10 cellular contexts compared by ENCODE assay signal in the genomic region with DNA sequence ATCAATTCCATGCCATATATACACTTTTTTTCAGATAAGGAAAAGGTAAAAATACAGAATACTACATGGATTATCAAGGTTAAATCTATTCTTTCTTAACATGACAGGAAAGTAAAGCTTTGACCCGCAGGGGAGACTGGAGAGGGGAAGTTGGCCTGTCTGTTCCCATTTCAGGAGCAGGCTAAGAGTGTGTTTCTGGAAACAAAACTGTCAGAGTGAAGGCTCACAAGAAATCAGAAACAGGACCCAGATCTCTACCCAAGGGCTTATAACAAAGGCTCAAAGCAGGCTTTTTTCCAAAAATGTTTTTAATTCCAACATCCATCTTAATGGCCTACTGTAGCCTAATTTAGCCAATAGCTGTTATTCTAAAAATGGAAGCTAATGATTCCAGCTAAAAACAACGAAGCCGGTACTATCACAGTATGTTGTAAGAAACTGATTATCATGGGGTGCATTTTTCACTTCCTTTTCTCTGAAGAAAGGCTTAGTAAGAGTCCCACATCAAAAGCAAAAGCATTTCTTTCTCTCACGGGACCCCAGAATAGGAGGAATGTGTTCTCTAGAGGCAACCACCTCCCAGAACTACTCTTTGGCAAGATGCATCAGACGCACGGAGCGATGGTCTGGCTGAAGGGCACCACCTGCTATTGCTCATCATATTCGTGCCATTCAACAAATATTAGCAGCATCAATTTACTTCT. TPM values are rescaled to one million over a fixed set of nuclear protein-coding genes. Genes with fewer than 3 reads are reported as not detected.
DNase-seq lines count a peak whose midpoint lies in the region; ATAC-seq and TF ChIP-seq lines count a peak whose summit lies in the region.
"Had no signal": no experiment of that assay in that cellular context is flagged by ENCODE, and none has a peak within 500 bp of the region (broad histone marks: within the 10 kb centered on the region; RNA-seq: fewer than 3 reads in every experiment).

No MANE protein-coding gene starts in this region.

- H3K27me3 ChIP-seq in H9 (ENCODE audit: insufficient read depth, low read length), result no peaks in the 10 kb centered on the region

- H3K27me3 Mint-ChIP-seq in progenitor cell of endocrine pancreas (peaks cover 7% of the 10 kb centered on the region), H9 (ENCODE audit: low read depth) (no peaks in the 10 kb centered on the region)
- H3K27me3 Mint-ChIP-seq: activated CD4-positive, alpha-beta T cell treated with anti-CD3 and anti-CD28 coated beads for 36 hours had no signal

- H2BK5ac ChIP-seq in H9 (ENCODE audit: insufficient read length, low read length), result no peak overlapping the region

- no peak overlapping the region for H3T11ph ChIP-seq in H9 (ENCODE audit: low read length)

- H3K36me3 Mint-ChIP-seq in progenitor cell of endocrine pancreas (ENCODE audit: insufficient read depth) (no peaks in the 10 kb centered on the region), H9 (ENCODE audit: insufficient read depth in 1 of 3, low read depth in 3 of 3) (no peaks in the 10 kb centered on the region; a peak in 2 of 7 replicates)

- H3K9me3 Mint-ChIP-seq in progenitor cell of endocrine pancreas (ENCODE audit: low read depth), result no peaks in the 10 kb centered on the region
- no peaks in the 10 kb centered on the region; a peak in 1 of 5 replicates for H3K9me3 Mint-ChIP-seq in H9

- no peak overlapping the region for H2BK20ac ChIP-seq in H9 (ENCODE audit: low read depth, low read length, poor library complexity, severe bottlenecking)

- H3K4me1 ChIP-seq in H9 (ENCODE audit: insufficient read depth, low read length), result no peaks in the 10 kb centered on the region

- no peaks in the 10 kb centered on the region for H3K79me1 ChIP-seq in H9 (ENCODE audit: insufficient read depth, low read depth, low read length, poor library complexity, severe bottlenecking)

- H3K27ac Mint-ChIP-seq in progenitor cell of endocrine pancreas (no peak overlapping the region), H9 (no peak overlapping the region)
- H3K27ac Mint-ChIP-seq: activated CD4-positive, alpha-beta T cell treated with anti-CD3 and anti-CD28 coated beads for 36 hours had no signal

- TF ChIP-seq CTCF in progenitor cell of endocrine pancreas (IDR thresholded peaks at IDR 0.05; ENCODE audit: unreplicated experiment) (no peak), H9 (conservative IDR thresholded peaks at IDR 0.05) (no peak)

- peaks cover 8% of the 10 kb centered on the region for H3K4me1 Mint-ChIP-seq in progenitor cell of endocrine pancreas (ENCODE audit: low read depth)
- H3K4me1 Mint-ChIP-seq in H9, result peaks cover 9 to 13% of the 10 kb centered on the region in 2 experiments

- no peak overlapping the region for H3K4me3 Mint-ChIP-seq in progenitor cell of endocrine pancreas (ENCODE audit: low read depth)
- no peak overlapping the region for H3K4me3 Mint-ChIP-seq in H9
- H3K4me3 Mint-ChIP-seq: activated CD4-positive, alpha-beta T cell treated with anti-CD3 and anti-CD28 coated beads for 36 hours had no signal

- H3K4me2 ChIP-seq in H9 (ENCODE audit: insufficient read depth, insufficient read length, low read length), result no peak overlapping the region

- H2AK5ac ChIP-seq in H9 (ENCODE audit: insufficient read length, low read length), result no peak overlapping the region

- H4K5ac ChIP-seq in H9 (ENCODE audit: insufficient read length, low read depth, low read length), result no peak overlapping the region

- H3K23me2 ChIP-seq in H9 (ENCODE audit: insufficient read length, low read depth, low read length, poor library complexity, severe bottlenecking), result no peaks in the 10 kb centered on the region

- no peak overlapping the region for H3K27ac ChIP-seq in H9 (ENCODE audit: insufficient read length, low read depth, low read length)

- no peaks in the 10 kb centered on the region for H3K79me2 ChIP-seq in H9 (ENCODE audit: insufficient read depth, low read length)

- H3K18ac ChIP-seq in H9 (ENCODE audit: insufficient read length, low read depth, low read length), result no peak overlapping the region

- no CpG with 5 or more reads among the region's 8 CpGs for WGBS in H9 (ENCODE audit: extremely low coverage, insufficient read length, low lambda C conversion rate)

- no peak overlapping the region for H4K8ac ChIP-seq in H9 (replicated peaks; ENCODE audit: insufficient read length, low read depth, low read length)

- H2AFZ ChIP-seq in H9 (ENCODE audit: low read length), result no peak overlapping the region

- no peak overlapping the region for H3K4ac ChIP-seq in H9 (ENCODE audit: low read depth, low read length)

- no peak overlapping the region for H3K14ac ChIP-seq in H9 (ENCODE audit: insufficient read depth, low read length)

- H3K9me3 ChIP-seq in H9 (ENCODE audit: control insufficient read depth, low read depth, low read length), result no peaks in the 10 kb centered on the region

- H2BK12ac ChIP-seq in H9 (ENCODE audit: insufficient read length, low read depth, low read length), result no peak overlapping the region

- DNase-seq in SIG-M5 (lab: John Stamatoyannopoulos, UW), result peak; percentile 67
- no peak for DNase-seq in progenitor cell of endocrine pancreas (ENCODE audit: low spot score, unreplicated experiment)
- no peak for DNase-seq in NCI-H2029 treated with DMSO at 0.1 percent for 48 hours (lab: John Stamatoyannopoulos, UW)
- DNase-seq in H9, result no peak
- DNase-seq in NCI-H2196 treated with DMSO at 0.1 percent for 48 hours (lab: John Stamatoyannopoulos, UW; ENCODE audit: unreplicated experiment), result no peak
- DNase-seq: activated CD4-positive, alpha-beta T cell treated with anti-CD3 and anti-CD28 coated beads for 36 hours; stimulated activated CD4-positive, alpha-beta T cell treated with anti-CD3 and anti-CD28 coated beads, Interleukin-4, amount 100 ng/mL, for 24 hours had no signal

- no peak overlapping the region for H3K9ac ChIP-seq in H9 (ENCODE audit: extremely low read depth, insufficient read length, low read length)

- H3K56ac ChIP-seq in H9 (ENCODE audit: insufficient read length, low read depth, low read length), result no peak overlapping the region

- H2BK15ac ChIP-seq in H9 (ENCODE audit: low read depth, low read length), result no peak overlapping the region

- H4K20me1 ChIP-seq in H9 (ENCODE audit: control insufficient read depth, insufficient read depth, insufficient read length), result no peaks in the 10 kb centered on the region

- ATAC-seq in GM18517 (IDR thresholded peaks at IDR 0.05; ENCODE audit: unreplicated experiment) (peak; percentile 71), GM21576 (IDR thresholded peaks at IDR 0.05; ENCODE audit: unreplicated experiment) (peak; percentile 84), HG03196 (IDR thresholded peaks at IDR 0.05; ENCODE audit: unreplicated experiment) (peak; percentile 66)
- ATAC-seq: activated CD4-positive, alpha-beta T cell treated with anti-CD3 and anti-CD28 coated beads for 36 hours had no signal

- no peak overlapping the region for H2BK120ac ChIP-seq in H9 (ENCODE audit: low read depth, low read length, poor library complexity, severe bottlenecking)

- H4K91ac ChIP-seq in H9 (ENCODE audit: insufficient read length, low read depth, low read length), result no peak overlapping the region

- no peak overlapping the region for H3K23ac ChIP-seq in H9 (ENCODE audit: insufficient read length, low read depth, low read length)

RNA-seq across cellular contexts. Expression of gene FECH, which starts 41.4 kb away (rescaled TPM):
- total RNA-seq in progenitor cell of endocrine pancreas (25.8 and 27.1 TPM in 2 replicates), H9 (2021) (24.1 and 24.8 TPM in 2 replicates)
